In the genomic region with DNA sequence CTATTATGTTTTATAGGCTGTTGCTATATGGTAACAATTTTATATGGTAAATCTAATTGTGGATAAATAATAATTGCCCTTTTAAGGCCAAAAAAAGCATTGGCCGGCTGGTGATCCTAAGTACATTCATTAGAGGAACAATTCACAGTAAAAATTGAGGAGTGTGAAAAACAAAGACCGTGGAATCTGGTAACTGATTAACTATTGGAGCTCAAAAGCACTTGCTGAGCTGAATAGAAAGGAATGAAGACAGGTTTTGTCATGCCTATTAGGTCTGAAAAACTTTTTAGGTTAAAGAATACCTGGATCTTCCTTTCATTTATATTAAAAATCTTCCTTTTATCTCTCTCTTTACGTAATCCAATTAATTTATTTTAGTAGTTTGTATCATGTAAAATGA, we compare ENCODE assay signal across 16 cellular contexts. TPM values are rescaled to one million over a fixed set of nuclear protein-coding genes. Genes with fewer than 3 reads are reported as not detected.
DNase-seq lines count a peak whose midpoint lies in the region; ATAC-seq, FAIRE-seq and TF ChIP-seq lines count a peak whose summit lies in the region.
"Had no signal": no experiment of that assay in that cellular context is flagged by ENCODE, and none has a peak within 500 bp of the region (broad histone marks: within the 10 kb centered on the region; RNA-seq: fewer than 3 reads in every experiment).

No MANE protein-coding gene starts in this region.

- FAIRE-seq in RCC 7860 (lab: Jason Lieb, UNC), result peak; percentile 62
- FAIRE-seq in pancreas (lab: Jason Lieb, UNC), result no peak
- FAIRE-seq: urothelium cell line had no signal

- DNase-seq in Caki2 (ENCODE audit: low read depth) (peak; percentile 14), RCC 7860 (ENCODE audit: low spot score) (no peak), pancreas (no peak), middle frontal gyrus (ENCODE audit: extremely low spot score, low spot score) (no peak), activated gamma-delta T cell (lab: John Stamatoyannopoulos, UW) (no peak)
- no peak for DNase-seq in activated CD4-positive, alpha-beta T cell treated with anti-CD3 and anti-CD28 coated beads for 36 hours
- DNase-seq: activated CD4-positive, alpha-beta memory T cell treated with anti-CD3 and anti-CD28 coated beads, Interleukin-2, amount 10 ng/mL, durations not matched to agents 7 days and 5 days; activated naive CD8-positive, alpha-beta T cell treated with anti-CD3 and anti-CD28 coated beads, Interleukin-2, amount 50 U/mL, for 24 hours; activated T-cell treated with anti-CD3 and anti-CD28 coated beads, Interleukin-2, amount 50 U/mL, for 48 hours; caudate nucleus; occipital lobe; OCI-M1; stimulated activated naive B cell treated with anti-CD40 and anti-IgM and Interleukin-4, amounts not matched to agents 10 μg/mL and 1 μg/mL and 100 μg/mL, for 72 hours had no signal

- POLR2A ChIA-PET in activated CD4-positive, alpha-beta T cell treated with anti-CD3 and anti-CD28 coated beads for 36 hours (lab: Charles Lee), result no interaction called here

- H3K9ac ChIP-seq in iPS-20b (ENCODE audit: low read depth, low read length), result peak overlapping the region; percentile 38; the same call in 1 of the 2 replicates

- 13% methylated on average over 3 of the region's 3 CpGs for WGBS in pancreas, 2 donors

- ATAC-seq in pancreas (peak; percentile 68 to 83 (median 74)), HG03457 (IDR thresholded peaks at IDR 0.05; ENCODE audit: unreplicated experiment) (no peak)
- no peak for ATAC-seq in activated CD4-positive, alpha-beta T cell treated with anti-CD3 and anti-CD28 coated beads for 36 hours
- ATAC-seq: activated naive CD8-positive, alpha-beta T cell treated with anti-CD3 and anti-CD28 coated beads, Interleukin-2, amount 50 U/mL, for 24 hours; stimulated activated naive B cell treated with anti-CD40 and anti-IgM and Interleukin-4, amounts not matched to agents 10 μg/mL and 1 μg/mL and 100 μg/mL, for 72 hours had no signal

- no peaks in the 10 kb centered on the region for H3K4me1 Mint-ChIP-seq in activated CD4-positive, alpha-beta T cell treated with anti-CD3 and anti-CD28 coated beads for 36 hours
- H3K4me1 Mint-ChIP-seq: activated CD4-positive, alpha-beta memory T cell treated with anti-CD3 and anti-CD28 coated beads, Interleukin-2, amount 10 ng/mL, durations not matched to agents 7 days and 5 days; activated naive CD8-positive, alpha-beta T cell treated with anti-CD3 and anti-CD28 coated beads, Interleukin-2, amount 50 U/mL, for 24 hours; stimulated activated naive B cell treated with anti-CD40 and anti-IgM and Interleukin-4, amounts not matched to agents 10 μg/mL and 1 μg/mL and 100 μg/mL, for 72 hours had no signal

- H3K36me3 ChIP-seq in iPS-20b (ENCODE audit: insufficient read depth, low read depth, low read length) (no peaks in the 10 kb centered on the region), pancreas (no peaks in the 10 kb centered on the region)

- no peaks in the 10 kb centered on the region for H3K9me3 Mint-ChIP-seq in activated CD4-positive, alpha-beta T cell treated with anti-CD3 and anti-CD28 coated beads for 36 hours (ENCODE audit: low read depth)
- H3K9me3 Mint-ChIP-seq: activated CD4-positive, alpha-beta memory T cell treated with anti-CD3 and anti-CD28 coated beads, Interleukin-2, amount 10 ng/mL, durations not matched to agents 7 days and 5 days; activated naive CD8-positive, alpha-beta T cell treated with anti-CD3 and anti-CD28 coated beads, Interleukin-2, amount 50 U/mL, for 24 hours had no signal

- H3K9me3 ChIP-seq in iPS-20b (ENCODE audit: insufficient read depth, low read depth, low read length) (no peaks in the 10 kb centered on the region; the same call in 1 of the 2 replicates), pancreas (no peaks in the 10 kb centered on the region)

- no peak for TF ChIP-seq CTCF in pancreas (IDR thresholded peaks at IDR 0.05)

- peaks cover 2% of the 10 kb centered on the region for H3K27me3 Mint-ChIP-seq in activated CD4-positive, alpha-beta T cell treated with anti-CD3 and anti-CD28 coated beads for 36 hours
- H3K27me3 Mint-ChIP-seq: activated naive CD8-positive, alpha-beta T cell treated with anti-CD3 and anti-CD28 coated beads, Interleukin-2, amount 50 U/mL, for 24 hours; stimulated activated naive B cell treated with anti-CD40 and anti-IgM and Interleukin-4, amounts not matched to agents 10 μg/mL and 1 μg/mL and 100 μg/mL, for 72 hours had no signal

- intact Hi-C loops in pancreas (cut with DNase I), result no loop called here
- intact Hi-C loops in activated CD4-positive, alpha-beta T cell treated with anti-CD3 and anti-CD28 coated beads for 36 hours (cut with DNase I, micrococcal nuclease), result no loop called here

- CTCF ChIA-PET in activated CD4-positive, alpha-beta T cell treated with anti-CD3 and anti-CD28 coated beads for 36 hours (lab: Charles Lee), result interaction anchor here (1.1 kb wide), 1 partner anchor 17 kb away, joined by 3 read pairs; no protein-coding TSS in a partner anchor

- H3K4me1 ChIP-seq in iPS-20b (ENCODE audit: insufficient read depth, low read length) (peaks cover 44% of the 10 kb centered on the region), pancreas (peaks cover 14 to 33% (median 28%) of the 10 kb centered on the region in 3 donors)

- no peaks in the 10 kb centered on the region for H3K36me3 Mint-ChIP-seq in activated CD4-positive, alpha-beta T cell treated with anti-CD3 and anti-CD28 coated beads for 36 hours (ENCODE audit: low read depth)

- no peak overlapping the region for H3K27ac Mint-ChIP-seq in activated CD4-positive, alpha-beta T cell treated with anti-CD3 and anti-CD28 coated beads for 36 hours
- H3K27ac Mint-ChIP-seq: activated CD4-positive, alpha-beta memory T cell treated with anti-CD3 and anti-CD28 coated beads, Interleukin-2, amount 10 ng/mL, durations not matched to agents 7 days and 5 days; activated naive CD8-positive, alpha-beta T cell treated with anti-CD3 and anti-CD28 coated beads, Interleukin-2, amount 50 U/mL, for 24 hours; stimulated activated naive B cell treated with anti-CD40 and anti-IgM and Interleukin-4, amounts not matched to agents 10 μg/mL and 1 μg/mL and 100 μg/mL, for 72 hours had no signal

- H3K4me3 Mint-ChIP-seq in activated CD4-positive, alpha-beta T cell treated with anti-CD3 and anti-CD28 coated beads for 36 hours, result no peak overlapping the region
- H3K4me3 Mint-ChIP-seq: activated CD4-positive, alpha-beta memory T cell treated with anti-CD3 and anti-CD28 coated beads, Interleukin-2, amount 10 ng/mL, durations not matched to agents 7 days and 5 days; activated naive CD8-positive, alpha-beta T cell treated with anti-CD3 and anti-CD28 coated beads, Interleukin-2, amount 50 U/mL, for 24 hours; stimulated activated naive B cell treated with anti-CD40 and anti-IgM and Interleukin-4, amounts not matched to agents 10 μg/mL and 1 μg/mL and 100 μg/mL, for 72 hours had no signal

- H3K27me3 ChIP-seq in iPS-20b (ENCODE audit: insufficient read depth, low read length), result no peaks in the 10 kb centered on the region
- H3K27me3 ChIP-seq in pancreas, result no peaks in the 10 kb centered on the region

- H3K4me3 ChIP-seq in iPS-20b (ENCODE audit: low read length) (peak overlapping the region; percentile 47), pancreas (peak overlapping the region; percentile 1 to 50 (median 4))

- H3K27ac ChIP-seq in iPS-20b (ENCODE audit: low read length), result peak overlapping the region; percentile 43
- H3K27ac ChIP-seq in pancreas, result peak overlapping the region in 3 of 4 donors; percentile 44 to 84 (median 79)

- in situ Hi-C loops in Caki2 (cut with HindIII; ENCODE audit: low pct_unique_long_range_greater_than_20kb, low sequenced_read_pairs), result no loop called here

RNA-seq across cellular contexts. Expression of gene RBBP8, which starts 18.5 kb away (rescaled TPM):
- 17.0 and 19.4 TPM in 2 replicates for total RNA-seq in Caki2 (2014; rRNA removed; shearing (Covaris generic); ENCODE audit: low replicate concordance)
- total RNA-seq in pancreas, result 10 to 100 TPM; 10.9 to 26.2 (median 17.0) TPM
- polyA plus RNA-seq in pancreas, result 10 to 100 TPM; 25.3 to 32.7 TPM
- total RNA-seq in activated CD4-positive, alpha-beta T cell treated with anti-CD3 and anti-CD28 coated beads for 36 hours, result 100 to 1,000 TPM in 1 of 2 experiments, 10 to 100 TPM in 1; 74.3 to 101 TPM

Comparison
In these comparisons a context has a peak if more than half of its experiments do, and no peak if none do; other contexts are left out.
1. ATAC-seq: peak in pancreas (4 of 4); none in activated CD4-positive, alpha-beta T cell treated with anti-CD3 and anti-CD28 coated beads for 36 hours (single experiment) and HG03457 (single experiment).